Comparison of ENCODE assay signal across 11 cellular contexts in the genomic region with DNA sequence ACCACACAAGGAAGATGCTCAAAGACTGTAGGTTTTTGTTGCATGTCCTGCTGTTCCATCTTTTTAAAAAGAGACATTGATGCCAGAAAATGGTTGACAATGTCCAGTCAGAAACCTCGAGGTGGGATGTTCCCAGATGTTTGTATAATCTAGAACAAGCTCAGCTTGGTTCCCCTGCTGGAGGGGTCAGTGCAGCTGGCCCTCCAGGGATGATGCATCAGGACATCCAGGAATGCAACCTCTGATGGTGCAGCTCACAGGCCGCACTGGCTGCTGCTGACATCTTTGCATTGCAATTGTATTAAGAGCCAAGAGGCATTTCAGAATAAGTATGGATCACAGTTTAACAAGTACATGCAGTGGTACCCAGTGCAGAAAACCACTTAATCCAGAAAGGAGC.
"Had no signal": no experiment of that assay in that cellular context is flagged by ENCODE, and none has a peak within 500 bp of the region (broad histone marks: within the 10 kb centered on the region; RNA-seq: fewer than 3 reads in every experiment).

No MANE protein-coding gene starts in this region.

- H3K4me2 ChIP-seq: GM23338 had no signal

- FAIRE-seq: H1, H54 had no signal

- H3K9ac ChIP-seq: GM23248 had no signal

- H3K4me1 Mint-ChIP-seq: GM23338, H9 had no signal

- H3K9me3 ChIP-seq: HAP-1 had no signal

- H3K4me3 ChIP-seq: GM23248, GM23338, HAP-1 had no signal

- ATAC-seq: GM23338, HCT116 had no signal

- H2AFZ ChIP-seq: GM23248, GM23338 had no signal

- DNase-seq: GM23248, GOT3, H7, H9, HCEC 1CT, HFFc6 had no signal

- H3K4me1 ChIP-seq: HAP-1 had no signal

- H3K27ac Mint-ChIP-seq: GM23338, H9, HFFc6 had no signal

- H3K4me3 Mint-ChIP-seq: GM23338, H9, HFFc6 had no signal

- H3K27ac ChIP-seq: GM23248 had no signal

- H3K36me3 ChIP-seq: HAP-1 had no signal
